15 cellular contexts compared by ENCODE assay signal in genomic region chr17:661509-661908, GRCh38.
"Had no signal": no experiment of that assay in that cellular context is flagged by ENCODE, and none has a peak within 500 bp of the region (broad histone marks: within the 10 kb centered on the region; RNA-seq: fewer than 3 reads in every experiment).

No MANE protein-coding gene starts in this region.

- H3K36me3 ChIP-seq: uterus had no signal

- ATAC-seq: gastroesophageal sphincter, left lung, natural killer cell had no signal

- H3K4me3 ChIP-seq: gastroesophageal sphincter, left lung, tibial artery, uterus had no signal

- H3K4me1 ChIP-seq: gastroesophageal sphincter, left lung, tibial artery, uterus had no signal

- H3K9me3 Mint-ChIP-seq: activated CD4-positive, alpha-beta memory T cell treated with anti-CD3 and anti-CD28 coated beads for 36 hours; activated T-cell treated with anti-CD3 and anti-CD28 coated beads, Interleukin-2, amount 50 U/mL, for 24 hours; natural killer cell had no signal

- H3K4me3 Mint-ChIP-seq: activated CD4-positive, alpha-beta memory T cell treated with anti-CD3 and anti-CD28 coated beads for 36 hours; activated T-cell treated with anti-CD3 and anti-CD28 coated beads, Interleukin-2, amount 50 U/mL, for 24 hours; natural killer cell had no signal

- H3K27ac ChIP-seq: gastroesophageal sphincter, left lung, tibial artery, uterus, VCaP had no signal

- H3K27me3 Mint-ChIP-seq: activated CD4-positive, alpha-beta memory T cell treated with anti-CD3 and anti-CD28 coated beads for 36 hours; activated T-cell treated with anti-CD3 and anti-CD28 coated beads, Interleukin-2, amount 50 U/mL, for 24 hours had no signal

- H3K27me3 ChIP-seq: gastroesophageal sphincter, left lung, tibial artery, uterus had no signal

- H3K27ac Mint-ChIP-seq: activated CD4-positive, alpha-beta memory T cell treated with anti-CD3 and anti-CD28 coated beads for 36 hours; activated T-cell treated with anti-CD3 and anti-CD28 coated beads, Interleukin-2, amount 50 U/mL, for 24 hours; natural killer cell had no signal

- H3K9me3 ChIP-seq: gastroesophageal sphincter, left lung, tibial artery, uterus had no signal

- DNase-seq: activated CD4-positive, alpha-beta memory T cell treated with anti-CD3 and anti-CD28 coated beads for 36 hours; activated naive CD4-positive, alpha-beta T cell treated with anti-CD3 and anti-CD28 coated beads, Interleukin-2, amount 50 U/mL, for 16 hours; activated T-cell treated with anti-CD3 and anti-CD28 coated beads, Interleukin-2, amount 50 U/mL, for 24 hours; erythroblast; kidney; left lung; natural killer cell; posterior cingulate gyrus; retina; stimulated activated CD4-positive, alpha-beta T cell treated with anti-CD3 and anti-CD28 coated beads, Interleukin-2, amount 100 ng/mL, for 48 hours; stimulated activated naive CD4-positive, alpha-beta T cell; tibial artery; uterus had no signal
